ENCODE assay signal across 19 cellular contexts in the genomic region with DNA sequence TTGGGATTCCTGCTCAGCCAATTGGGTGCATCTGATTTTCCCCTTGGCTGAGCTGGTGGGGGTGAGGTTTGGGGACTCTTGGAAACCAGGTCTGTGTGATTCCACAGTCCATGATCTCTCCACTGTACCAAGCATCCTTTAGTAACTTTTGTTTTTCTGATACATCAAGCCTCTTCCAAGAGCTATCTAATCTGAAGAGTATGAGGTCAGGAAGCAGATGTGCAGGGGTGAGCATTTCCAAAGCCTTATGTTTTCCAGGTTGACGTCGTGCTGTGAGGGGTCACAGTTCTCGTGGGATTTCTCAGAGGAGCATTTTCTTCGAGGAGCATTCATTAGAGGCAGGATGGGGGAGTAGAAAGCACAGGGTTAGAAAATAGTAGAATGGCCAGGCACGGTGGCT.
"Had no signal": no experiment of that assay in that cellular context is flagged by ENCODE, and none has a peak within 500 bp of the region (broad histone marks: within the 10 kb centered on the region; RNA-seq: fewer than 3 reads in every experiment).

No MANE protein-coding gene starts in this region.

- H3K36me3 ChIP-seq: ascending aorta, esophagus muscularis mucosa, thyroid gland had no signal

- H3K4me1 ChIP-seq: ascending aorta had no signal

- H3K27ac ChIP-seq: ascending aorta, esophagus muscularis mucosa, thyroid gland had no signal

- H3K4me3 Mint-ChIP-seq: dendritic cell treated with granulocyte-macrophage colony-stimulating factor and Interleukin-4, amounts not matched to agents 40 ng/mL and 50 ng/mL, for 4 days; mesothelial cell of epicardium; nephron; T-helper 1 cell treated with Interleukin-12 subunit alpha and Interleukin-12 subunit beta and Interleukin-4 antibody, amounts not matched to agents 30 μg/mL and 1 μg/mL, for 36 hours had no signal

- DNase-seq: activated CD4-positive, alpha-beta T cell treated with anti-CD3 and anti-CD28 coated beads, Interleukin-2, amount 50 U/mL, for 1 hour; activated CD8-positive, alpha-beta memory T cell treated with anti-CD3 and anti-CD28 coated beads for 24 hours; activated CD8-positive, alpha-beta memory T cell treated with anti-CD3 and anti-CD28 coated beads, Interleukin-2, amount 50 U/mL, for 48 hours; activated effector memory CD4-positive, alpha-beta T cell treated with Interleukin-2 at 50 U/mL for 16 hours; activated naive CD4-positive, alpha-beta T cell treated with anti-CD3 and anti-CD28 coated beads, Interleukin-2, amount 50 U/mL, for 16 hours; activated T-cell treated with anti-CD3 and anti-CD28 coated beads, Interleukin-2, amount 50 U/mL, for 48 hours; effector memory CD4-positive, alpha-beta T cell; nucleus accumbens; stimulated activated CD4-positive, alpha-beta T cell treated with anti-CD3 and anti-CD28 coated beads, Interleukin-12 subunit alpha, Interleukin-12 subunit beta, amount 100 ng/mL, for 4 hours; stimulated activated CD4-positive, alpha-beta T cell treated with anti-CD3 and anti-CD28 coated beads, Interleukin-1b, Interleukin-23, amount 100 ng/mL, for 48 hours; stimulated activated naive CD4-positive, alpha-beta T cell treated with Interleukin-2 at 50 U/mL for 16 hours; thyroid gland had no signal

- ATAC-seq: activated CD4-positive, CD25-positive, alpha-beta regulatory T cell treated with anti-CD3 and anti-CD28 coated beads, Interleukin-2, amount 50 U/mL, for 24 hours had no signal

- H3K4me3 ChIP-seq: ascending aorta, esophagus muscularis mucosa, thyroid gland had no signal

- H3K9me3 ChIP-seq: ascending aorta, esophagus muscularis mucosa, thyroid gland had no signal

- H3K9me3 Mint-ChIP-seq: dendritic cell treated with granulocyte-macrophage colony-stimulating factor and Interleukin-4, amounts not matched to agents 40 ng/mL and 50 ng/mL, for 4 days; mesothelial cell of epicardium; nephron; T-helper 1 cell treated with Interleukin-12 subunit alpha and Interleukin-12 subunit beta and Interleukin-4 antibody, amounts not matched to agents 30 μg/mL and 1 μg/mL, for 36 hours had no signal

- H3K36me3 Mint-ChIP-seq: mesothelial cell of epicardium had no signal

- H3K27me3 ChIP-seq: ascending aorta, esophagus muscularis mucosa, thyroid gland had no signal

- H3K27ac Mint-ChIP-seq: dendritic cell treated with granulocyte-macrophage colony-stimulating factor and Interleukin-4, amounts not matched to agents 40 ng/mL and 50 ng/mL, for 4 days; mesothelial cell of epicardium; nephron; T-helper 1 cell treated with Interleukin-12 subunit alpha and Interleukin-12 subunit beta and Interleukin-4 antibody, amounts not matched to agents 30 μg/mL and 1 μg/mL, for 36 hours had no signal
